17 cellular contexts compared by ENCODE assay signal in genomic region chr2:121185111-121185510, GRCh38.
"Had no signal": no experiment of that assay in that cellular context is flagged by ENCODE, and none has a peak within 500 bp of the region (broad histone marks: within the 10 kb centered on the region; RNA-seq: fewer than 3 reads in every experiment).

No MANE protein-coding gene starts in this region.

- H3K27me3 ChIP-seq: colonic mucosa, foreskin keratinocyte, ovary had no signal

- H3K4me3 Mint-ChIP-seq: activated CD4-positive, alpha-beta T cell treated with anti-CD3 and anti-CD28 coated beads, Interleukin-2, amount 10 ng/mL, durations not matched to agents 24 days and 14 days; activated naive CD8-positive, alpha-beta T cell treated with anti-CD3 and anti-CD28 coated beads, Interleukin-2, amount 50 U/mL, for 24 hours; immature natural killer cell; naive thymus-derived CD4-positive, alpha-beta T cell had no signal

- FAIRE-seq: astrocyte, endothelial cell of umbilical vein had no signal

- DNase-seq: activated CD4-positive, alpha-beta T cell treated with anti-CD3 and anti-CD28 coated beads, Interleukin-2, amount 10 ng/mL, durations not matched to agents 24 days and 14 days; activated CD4-positive, CD25-positive, alpha-beta regulatory T cell; activated naive CD4-positive, alpha-beta T cell treated with Interleukin-2 at 50 U/mL for 16 hours; activated naive CD8-positive, alpha-beta T cell treated with anti-CD3 and anti-CD28 coated beads, Interleukin-2, amount 50 U/mL, for 24 hours; colonic mucosa; effector CD8-positive, alpha-beta T cell; immature natural killer cell; left cardiac atrium; naive thymus-derived CD4-positive, alpha-beta T cell; ovary; stimulated activated CD4-positive, alpha-beta T cell treated with anti-CD3 and anti-CD28 coated beads, Interleukin-1b, Interleukin-23, amount 100 ng/mL, for 48 hours; trophoblast cell had no signal

- H3K4me3 ChIP-seq: colonic mucosa, lung, ovary had no signal

- H3K27me3 Mint-ChIP-seq: activated naive CD8-positive, alpha-beta T cell treated with anti-CD3 and anti-CD28 coated beads, Interleukin-2, amount 50 U/mL, for 24 hours had no signal

- H3K4me1 Mint-ChIP-seq: activated naive CD8-positive, alpha-beta T cell treated with anti-CD3 and anti-CD28 coated beads, Interleukin-2, amount 50 U/mL, for 24 hours; immature natural killer cell had no signal

- H3K27ac ChIP-seq: colonic mucosa, foreskin keratinocyte, ovary had no signal

- H3K4me1 ChIP-seq: colonic mucosa had no signal

- ATAC-seq: activated naive CD8-positive, alpha-beta T cell treated with anti-CD3 and anti-CD28 coated beads, Interleukin-2, amount 50 U/mL, for 24 hours; sciatic nerve had no signal

- H3K27ac Mint-ChIP-seq: activated CD4-positive, alpha-beta T cell treated with anti-CD3 and anti-CD28 coated beads, Interleukin-2, amount 10 ng/mL, durations not matched to agents 24 days and 14 days; activated naive CD8-positive, alpha-beta T cell treated with anti-CD3 and anti-CD28 coated beads, Interleukin-2, amount 50 U/mL, for 24 hours; immature natural killer cell; naive thymus-derived CD4-positive, alpha-beta T cell had no signal

- H3K9me3 Mint-ChIP-seq: activated CD4-positive, alpha-beta T cell treated with anti-CD3 and anti-CD28 coated beads, Interleukin-2, amount 10 ng/mL, durations not matched to agents 24 days and 14 days; activated naive CD8-positive, alpha-beta T cell treated with anti-CD3 and anti-CD28 coated beads, Interleukin-2, amount 50 U/mL, for 24 hours; immature natural killer cell had no signal

- H3K36me3 ChIP-seq: colonic mucosa, ovary had no signal

- H3K9me3 ChIP-seq: colonic mucosa, ovary had no signal

- H3K36me3 Mint-ChIP-seq: immature natural killer cell; naive thymus-derived CD4-positive, alpha-beta T cell had no signal
